ENCODE assay signal across 8 cellular contexts in the genomic region with DNA sequence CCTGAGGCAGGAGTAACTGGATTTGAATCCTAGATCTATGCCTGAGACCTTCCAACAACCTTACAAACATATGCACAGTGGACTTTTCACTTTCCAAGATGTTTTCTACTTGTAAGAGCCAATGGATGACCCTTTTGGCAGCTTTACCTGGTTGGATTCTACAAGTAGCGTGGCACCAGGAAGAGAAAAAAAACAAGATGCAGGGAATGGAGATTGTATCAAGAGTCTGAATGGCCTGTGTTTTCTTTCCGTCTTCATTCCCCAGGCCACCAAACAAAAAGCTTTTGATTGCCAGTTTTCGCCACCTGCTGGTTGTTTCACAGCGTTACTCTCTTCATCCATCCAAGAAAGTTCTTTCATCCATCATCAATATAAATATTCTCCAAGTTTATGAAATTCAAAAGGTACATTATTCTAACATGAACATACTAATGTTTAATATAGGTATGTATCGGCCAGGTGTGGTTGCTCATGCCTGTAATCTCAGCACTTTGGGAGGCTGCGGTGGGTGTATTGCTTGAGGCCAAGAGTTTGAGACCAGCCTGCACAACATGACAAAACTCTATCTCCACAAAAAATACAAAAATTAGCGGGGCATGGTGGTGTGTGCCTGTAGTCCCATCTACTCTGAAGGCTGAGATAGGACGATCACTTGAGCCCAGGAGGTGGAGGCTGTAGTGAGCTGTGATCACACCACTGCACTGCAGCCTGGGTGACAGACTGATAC. TPM values are rescaled to one million over a fixed set of nuclear protein-coding genes. Genes with fewer than 3 reads are reported as not detected.
DNase-seq lines count a peak whose midpoint lies in the region; ATAC-seq, FAIRE-seq and TF ChIP-seq lines count a peak whose summit lies in the region.

No MANE protein-coding gene starts in this region.

- H3K4me3 ChIP-seq in cardiac muscle cell (no peak overlapping the region), K562 (no peak overlapping the region)

- no peak overlapping the region for H3K27ac ChIP-seq in cardiac muscle cell
- no peak overlapping the region for H3K27ac ChIP-seq in K562 (ENCODE audit: extremely low read depth, low read depth, low read length)

- FAIRE-seq in K562 (lab: Jason Lieb, UNC): peak; percentile 91

- H3K27ac Mint-ChIP-seq in immature natural killer cell: peak overlapping the region in 3 of 6 donors; percentile 18 to 46 (median 39)

- peaks cover 9 to 16% (median 11%) of the 10 kb centered on the region in 3 donors for H3K27me3 Mint-ChIP-seq in immature natural killer cell (ENCODE audit: low read depth in 3 of 3)

- in situ Hi-C loops in K562 (cut with MboI): no loop called here

- H3K27me3 ChIP-seq in cardiac muscle cell: peaks cover 16% of the 10 kb centered on the region
- H3K27me3 ChIP-seq in K562 (ENCODE audit: control insufficient read depth in 2 of 2, insufficient read depth in 2 of 2, low read length in 2 of 2): 0 out of 5 replicates have a peak, but pooled peaks cover 0 to 4% of the 10 kb centered on the region in 2 experiments

- TF ChIP-seq CTCF in cardiac muscle cell (IDR thresholded peaks at IDR 0.05; ENCODE audit: low read depth, low read length): peak; percentile 75
- peak; percentile 51 to 71 (median 59); a peak in 5 of 6 replicates for TF ChIP-seq CTCF in K562 (IDR thresholded peaks at IDR 0.05 in 2 of 3, conservative IDR thresholded peaks at IDR 0.05 in 1 of 3; ENCODE audit: insufficient read depth in 2 of 3, low read depth in 1 of 3, low read length in 3 of 3)

- H3K9me3 ChIP-seq in cardiac muscle cell (ENCODE audit: low read depth) (no peaks in the 10 kb centered on the region), K562 (replicated peaks; ENCODE audit: control insufficient read depth, insufficient read depth, low read depth, low read length) (no peaks in the 10 kb centered on the region)

- TF ChIP-seq POLR2A in K562 (conservative IDR thresholded peaks at IDR 0.05): no peak

- H3K9ac ChIP-seq in K562 (ENCODE audit: insufficient read depth in 1 of 2, low read depth in 2 of 2, low read length in 2 of 2): no peak overlapping the region

- POLR2A ChIA-PET in K562 (lab: Yijun Ruan, JAX): no interaction called here

- no peaks in the 10 kb centered on the region for H3K79me2 ChIP-seq in K562 (ENCODE audit: control insufficient read depth, insufficient read depth, low read length)

- H2AFZ ChIP-seq in K562 (ENCODE audit: low read depth, low read length): peak overlapping the region; percentile 66

- intact Hi-C loops in Right ventricle myocardium inferior (cut with DNase I): loop anchor here (1.0 kb wide), 2 partner anchors 298 to 307 kb away; no protein-coding TSS in a partner anchor
- intact Hi-C loops in K562 (cut with micrococcal nuclease): loop anchor here (1.0 to 5.0 kb wide), 2 partner anchors 191 to 307 kb away; no protein-coding TSS in a partner anchor

- TF ChIP-seq RAD21 in K562 (CRISPR knock-in tag; conservative IDR thresholded peaks at IDR 0.05 in 1 of 2, IDR thresholded peaks at IDR 0.05 in 1 of 2): peak; percentile 72 to 83

- CTCF ChIA-PET in K562 (lab: Yijun Ruan, JAX; ENCODE audit: low intra/inter-chr PET ratio): interaction anchor here (1.1 to 1.3 kb wide), 7 partner anchors 117 to 308 kb away, joined by 3 to 7 read pairs (median 4); no protein-coding TSS in a partner anchor

- no peak overlapping the region for H3K4me2 ChIP-seq in K562 (ENCODE audit: insufficient read depth, low read length)

- no peaks in the 10 kb centered on the region for H3K9me3 Mint-ChIP-seq in immature natural killer cell

- WGBS in K562 (ENCODE audit: insufficient coverage, low coverage, missing lambda C conversion rate): 9% methylated on average over 8 of the region's 8 CpGs

- peaks cover 0 to 5% (median 0%) of the 10 kb centered on the region in 3 donors for H3K36me3 Mint-ChIP-seq in immature natural killer cell

- TF ChIP-seq EP300 in K562 (IDR thresholded peaks at IDR 0.05; ENCODE audit: low read length): no peak

- peaks cover 25 to 35% of the 10 kb centered on the region in 2 donors for H3K4me1 Mint-ChIP-seq in immature natural killer cell

- H3K9me1 ChIP-seq in K562 (ENCODE audit: control insufficient read depth, insufficient read depth, low read length): no peaks in the 10 kb centered on the region

- H3K4me1 ChIP-seq in cardiac muscle cell (ENCODE audit: low read depth) (no peaks in the 10 kb centered on the region), K562 (replicated peaks in 1 of 2; ENCODE audit: control insufficient read depth in 2 of 2, insufficient read depth in 2 of 2, low read length in 2 of 2) (peaks cover 7 to 13% of the 10 kb centered on the region in 2 experiments; a peak in 4 of 5 replicates)

- H3K36me3 ChIP-seq in cardiac muscle cell: no peaks in the 10 kb centered on the region
- H3K36me3 ChIP-seq in K562 (ENCODE audit: control insufficient read depth, insufficient read depth, low read length): no peaks in the 10 kb centered on the region

- DNase-seq in cardiac muscle cell (ENCODE audit: low read depth in 1 of 2, low spot score in 1 of 2) (peak; percentile 78 to 85), Right ventricle myocardium inferior (ENCODE audit: missing footprints) (no peak), NCI-H1417 treated with DMSO at 0.1 percent for 48 hours (lab: John Stamatoyannopoulos, UW) (peak; percentile 81), SKM-1 treated with dmso at 0.1 percent for 144 hours (lab: John Stamatoyannopoulos, UW; ENCODE audit: unreplicated experiment) (peak; percentile 83), K562 (ENCODE audit: extremely low read depth in 1 of 4, low spot score in 3 of 4) (peak; percentile 35 to 70 (median 38)), immature natural killer cell (peak; percentile 54 to 66 (median 59))
- peak; percentile 41 for DNase-seq in stimulated activated CD4-positive, alpha-beta T cell treated with anti-CD3 and anti-CD28 coated beads, Interleukin-12 subunit alpha, Interleukin-12 subunit beta, amount 100 ng/mL, for 4 hours

- ATAC-seq in Right ventricle myocardium inferior: no peak
- ATAC-seq in K562: peak; percentile 58; the same call in 2 of the 3 replicates
- ATAC-seq in esophagus mucosa: no peak

- no peaks in the 10 kb centered on the region for H4K20me1 ChIP-seq in K562 (replicated peaks; ENCODE audit: control insufficient read depth, insufficient read depth, low read length)

- no peak overlapping the region for H3K4me3 Mint-ChIP-seq in immature natural killer cell

- BruUV-seq in K562 (replicated peaks; lab: Mats Ljungman, UMichigan): no TSS peak

TF ChIP-seq in K562, 482 proteins besides CTCF, POLR2A, EP300 and RAD21 (continues in another document):
- peak; percentile 35; the same call in 1 of the 2 replicates for TF ChIP-seq SMC3 (conservative IDR thresholded peaks at IDR 0.05; ENCODE audit: insufficient read depth, low read depth, low read length)

RNA-seq across cellular contexts. Expression of a gene that starts 3.5 kb away (rescaled TPM):
- 0.70 and 0.98 TPM in 2 replicates for total RNA-seq in cardiac muscle cell
- 0.02 and 0.51 TPM in 2 replicates for polyA plus RNA-seq in cardiac muscle cell
- 7.4 TPM for total RNA-seq in Right ventricle myocardium inferior
- 1.1 and 2.6 TPM in 2 replicates for total RNA-seq in K562 (2011; cell fraction: chromatin; rRNA removed; ENCODE audit: low replicate concordance)
- total RNA-seq in K562 (2011; cell fraction: nucleolus; rRNA removed): 1.0 and 1.2 TPM in 2 replicates
- 2.5 and 3.2 TPM in 2 replicates for total RNA-seq in K562 (2011; cell fraction: nucleoplasm; rRNA removed)
- 0.50 and 0.65 TPM in 2 replicates for total RNA-seq in K562 (2014; rRNA removed)
- 0.80 and 0.91 TPM in 2 replicates for total RNA-seq in K562 (2014; rRNA removed; fragmentation: Illumina TruSeq; extraction: Trizol)
- 0.76 and 0.98 TPM in 2 replicates for total RNA-seq in K562 (2015; rRNA removed; fragmentation: Illumina TruSeq; extraction: Trizol)
- 1.1 and 1.2 TPM in 2 replicates for total RNA-seq in K562 (2021)
- 0.43 and 0.78 TPM in 2 replicates for polyA plus RNA-seq in K562 (2011; rRNA removed)
- polyA plus RNA-seq in K562 (2011; cell fraction: cytosol; rRNA removed): 0.37 and 0.61 TPM in 2 replicates
- 0.44 and 0.75 TPM in 2 replicates for polyA plus RNA-seq in K562 (2011; cell fraction: nucleus; rRNA removed)
- polyA plus RNA-seq in K562 (2012): 0.66 and 0.75 TPM in 2 replicates
- polyA plus RNA-seq in K562 (2014; fragmentation: Illumina TruSeq; extraction: Trizol): 0.65 and 0.72 TPM in 2 replicates
- under 1 TPM; 0.10 to 0.18 TPM for polyA plus RNA-seq in K562 (2014; fragmentation: Nextera tagmentation; extraction: Ambion mirVana)
- polyA plus RNA-seq in K562 (2014; rRNA removed): 0.23 and 0.62 TPM in 2 replicates
- polyA minus RNA-seq in K562 (2011; rRNA and poly(A)+ RNA removed): 1.3 and 2.3 TPM in 2 replicates
- polyA minus RNA-seq in K562 (2011; cell fraction: cytosol; rRNA and poly(A)+ RNA removed): 0.82 and 1.0 TPM in 2 replicates
- 2.4 and 2.8 TPM in 2 replicates for polyA minus RNA-seq in K562 (2011; cell fraction: nucleus; rRNA and poly(A)+ RNA removed)
- 1 to 10 TPM; 5.1 to 8.0 (median 5.7) TPM for polyA plus RNA-seq in immature natural killer cell
- total RNA-seq in esophagus mucosa: 2.3 TPM

RNA-seq across cellular contexts. Expression of a gene that starts 43.9 kb away (rescaled TPM):
- 20.9 and 21.3 TPM in 2 replicates for total RNA-seq in cardiac muscle cell
- 28.0 and 42.8 TPM in 2 replicates for polyA plus RNA-seq in cardiac muscle cell
- total RNA-seq in Right ventricle myocardium inferior: 32.3 TPM
- 33.0 and 35.3 TPM in 2 replicates for total RNA-seq in K562 (2011; cell fraction: chromatin; rRNA removed; ENCODE audit: low replicate concordance)
- 30.9 and 34.0 TPM in 2 replicates for total RNA-seq in K562 (2011; cell fraction: nucleolus; rRNA removed)
- 47.4 and 52.4 TPM in 2 replicates for total RNA-seq in K562 (2011; cell fraction: nucleoplasm; rRNA removed)
- 11.3 and 12.4 TPM in 2 replicates for total RNA-seq in K562 (2014; rRNA removed)
- 12.6 and 13.5 TPM in 2 replicates for total RNA-seq in K562 (2014; rRNA removed; fragmentation: Illumina TruSeq; extraction: Trizol)
- total RNA-seq in K562 (2015; rRNA removed; fragmentation: Illumina TruSeq; extraction: Trizol): 7.3 and 8.3 TPM in 2 replicates
- total RNA-seq in K562 (2021): 19.8 and 24.7 TPM in 2 replicates
- 10.9 and 17.7 TPM in 2 replicates for polyA plus RNA-seq in K562 (2011; rRNA removed)
- 7.5 and 11.9 TPM in 2 replicates for polyA plus RNA-seq in K562 (2011; cell fraction: cytosol; rRNA removed)
- polyA plus RNA-seq in K562 (2011; cell fraction: nucleus; rRNA removed): 12.1 and 14.4 TPM in 2 replicates
- 12.4 and 17.1 TPM in 2 replicates for polyA plus RNA-seq in K562 (2012)
- polyA plus RNA-seq in K562 (2014; fragmentation: Illumina TruSeq; extraction: Trizol): 15.5 and 15.8 TPM in 2 replicates
- 1 to 10 TPM; 4.0 to 5.3 TPM for polyA plus RNA-seq in K562 (2014; fragmentation: Nextera tagmentation; extraction: Ambion mirVana)
- 10.8 TPM in 2 replicates for polyA plus RNA-seq in K562 (2014; rRNA removed)
- 17.6 and 22.3 TPM in 2 replicates for polyA minus RNA-seq in K562 (2011; rRNA and poly(A)+ RNA removed)
- 8.9 and 16.7 TPM in 2 replicates for polyA minus RNA-seq in K562 (2011; cell fraction: cytosol; rRNA and poly(A)+ RNA removed)
- 10.0 and 13.8 TPM in 2 replicates for polyA minus RNA-seq in K562 (2011; cell fraction: nucleus; rRNA and poly(A)+ RNA removed)
- 10 to 100 TPM; 37.7 to 45.6 (median 39.2) TPM for polyA plus RNA-seq in immature natural killer cell
- 37.8 TPM for total RNA-seq in esophagus mucosa
